Comparison of ENCODE assay signal across 1 cellular context in the genomic region with DNA sequence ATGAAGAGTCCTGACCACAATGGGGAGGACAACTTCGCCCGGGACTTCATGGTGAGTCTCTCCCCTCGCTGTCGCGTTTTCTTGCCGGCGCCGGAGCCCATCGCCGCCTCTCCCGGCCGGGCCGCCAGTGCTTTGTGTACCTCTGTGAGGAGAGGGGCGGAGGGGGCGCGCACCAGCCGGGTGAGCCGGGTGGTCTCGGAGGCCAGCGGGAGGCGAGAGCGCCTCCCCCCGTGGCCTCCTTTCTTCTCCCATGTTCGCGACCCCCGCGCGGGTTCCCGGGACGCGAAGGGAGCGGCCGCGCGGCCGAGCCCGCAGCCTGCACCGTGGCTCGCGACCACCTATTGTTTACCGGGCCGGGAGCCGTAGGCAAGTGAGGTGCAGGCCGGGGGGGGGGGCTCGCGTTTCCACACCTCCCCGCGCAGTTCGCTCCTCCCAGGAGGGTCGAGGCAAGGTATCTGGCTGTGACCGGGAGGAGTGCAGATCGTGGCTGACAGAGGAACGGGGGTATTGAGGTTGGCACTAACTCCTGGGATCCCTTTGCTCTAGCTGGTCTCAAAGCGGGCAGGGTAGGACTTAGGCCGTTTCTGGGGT.
TF ChIP-seq lines count a peak whose summit lies in the region.

No MANE protein-coding gene starts in this region.

TF ChIP-seq in K562, 482 proteins besides CTCF, POLR2A, EP300 and RAD21 (continued from another document):
- TF ChIP-seq, protein P1, sequence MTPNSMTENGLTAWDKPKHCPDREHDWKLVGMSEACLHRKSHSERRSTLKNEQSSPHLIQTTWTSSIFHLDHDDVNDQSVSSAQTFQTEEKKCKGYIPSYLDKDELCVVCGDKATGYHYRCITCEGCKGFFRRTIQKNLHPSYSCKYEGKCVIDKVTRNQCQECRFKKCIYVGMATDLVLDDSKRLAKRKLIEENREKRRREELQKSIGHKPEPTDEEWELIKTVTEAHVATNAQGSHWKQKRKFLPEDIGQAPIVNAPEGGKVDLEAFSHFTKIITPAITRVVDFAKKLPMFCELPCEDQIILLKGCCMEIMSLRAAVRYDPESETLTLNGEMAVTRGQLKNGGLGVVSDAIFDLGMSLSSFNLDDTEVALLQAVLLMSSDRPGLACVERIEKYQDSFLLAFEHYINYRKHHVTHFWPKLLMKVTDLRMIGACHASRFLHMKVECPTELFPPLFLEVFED (CRISPR knock-in tag; conservative IDR thresholded peaks at IDR 0.05), result no peak
- no peak for TF ChIP-seq ZNF165 (CRISPR knock-in tag; IDR thresholded peaks at IDR 0.05; ENCODE audit: borderline replicate concordance)
- TF ChIP-seq, protein P2, sequence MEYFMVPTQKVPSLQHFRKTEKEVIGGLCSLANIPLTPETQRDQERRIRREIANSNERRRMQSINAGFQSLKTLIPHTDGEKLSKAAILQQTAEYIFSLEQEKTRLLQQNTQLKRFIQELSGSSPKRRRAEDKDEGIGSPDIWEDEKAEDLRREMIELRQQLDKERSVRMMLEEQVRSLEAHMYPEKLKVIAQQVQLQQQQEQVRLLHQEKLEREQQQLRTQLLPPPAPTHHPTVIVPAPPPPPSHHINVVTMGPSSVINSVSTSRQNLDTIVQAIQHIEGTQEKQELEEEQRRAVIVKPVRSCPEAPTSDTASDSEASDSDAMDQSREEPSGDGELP (CRISPR knock-in tag; IDR thresholded peaks at IDR 0.05; ENCODE audit: borderline replicate concordance), result peak; percentile 37; the same call in 1 of the 2 replicates
- TF ChIP-seq, protein P3, sequence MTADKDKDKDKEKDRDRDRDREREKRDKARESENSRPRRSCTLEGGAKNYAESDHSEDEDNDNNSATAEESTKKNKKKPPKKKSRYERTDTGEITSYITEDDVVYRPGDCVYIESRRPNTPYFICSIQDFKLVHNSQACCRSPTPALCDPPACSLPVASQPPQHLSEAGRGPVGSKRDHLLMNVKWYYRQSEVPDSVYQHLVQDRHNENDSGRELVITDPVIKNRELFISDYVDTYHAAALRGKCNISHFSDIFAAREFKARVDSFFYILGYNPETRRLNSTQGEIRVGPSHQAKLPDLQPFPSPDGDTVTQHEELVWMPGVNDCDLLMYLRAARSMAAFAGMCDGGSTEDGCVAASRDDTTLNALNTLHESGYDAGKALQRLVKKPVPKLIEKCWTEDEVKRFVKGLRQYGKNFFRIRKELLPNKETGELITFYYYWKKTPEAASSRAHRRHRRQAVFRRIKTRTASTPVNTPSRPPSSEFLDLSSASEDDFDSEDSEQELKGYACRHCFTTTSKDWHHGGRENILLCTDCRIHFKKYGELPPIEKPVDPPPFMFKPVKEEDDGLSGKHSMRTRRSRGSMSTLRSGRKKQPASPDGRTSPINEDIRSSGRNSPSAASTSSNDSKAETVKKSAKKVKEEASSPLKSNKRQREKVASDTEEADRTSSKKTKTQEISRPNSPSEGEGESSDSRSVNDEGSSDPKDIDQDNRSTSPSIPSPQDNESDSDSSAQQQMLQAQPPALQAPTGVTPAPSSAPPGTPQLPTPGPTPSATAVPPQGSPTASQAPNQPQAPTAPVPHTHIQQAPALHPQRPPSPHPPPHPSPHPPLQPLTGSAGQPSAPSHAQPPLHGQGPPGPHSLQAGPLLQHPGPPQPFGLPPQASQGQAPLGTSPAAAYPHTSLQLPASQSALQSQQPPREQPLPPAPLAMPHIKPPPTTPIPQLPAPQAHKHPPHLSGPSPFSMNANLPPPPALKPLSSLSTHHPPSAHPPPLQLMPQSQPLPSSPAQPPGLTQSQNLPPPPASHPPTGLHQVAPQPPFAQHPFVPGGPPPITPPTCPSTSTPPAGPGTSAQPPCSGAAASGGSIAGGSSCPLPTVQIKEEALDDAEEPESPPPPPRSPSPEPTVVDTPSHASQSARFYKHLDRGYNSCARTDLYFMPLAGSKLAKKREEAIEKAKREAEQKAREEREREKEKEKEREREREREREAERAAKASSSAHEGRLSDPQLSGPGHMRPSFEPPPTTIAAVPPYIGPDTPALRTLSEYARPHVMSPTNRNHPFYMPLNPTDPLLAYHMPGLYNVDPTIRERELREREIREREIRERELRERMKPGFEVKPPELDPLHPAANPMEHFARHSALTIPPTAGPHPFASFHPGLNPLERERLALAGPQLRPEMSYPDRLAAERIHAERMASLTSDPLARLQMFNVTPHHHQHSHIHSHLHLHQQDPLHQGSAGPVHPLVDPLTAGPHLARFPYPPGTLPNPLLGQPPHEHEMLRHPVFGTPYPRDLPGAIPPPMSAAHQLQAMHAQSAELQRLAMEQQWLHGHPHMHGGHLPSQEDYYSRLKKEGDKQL (CRISPR knock-in tag; IDR thresholded peaks at IDR 0.05; ENCODE audit: borderline replicate concordance), result no peak
- 0 out of 2 replicates have a peak, but pooled peaks have one; percentile 38 for TF ChIP-seq GABPB1 (CRISPR knock-in tag; IDR thresholded peaks at IDR 0.05)
- TF ChIP-seq ZNF717 (CRISPR knock-in tag; IDR thresholded peaks at IDR 0.05), result no peak
- TF ChIP-seq KDM5B (IDR thresholded peaks at IDR 0.05; ENCODE audit: insufficient replicate concordance, low read depth, low read length), result peak; percentile 40
- no peak for TF ChIP-seq NFXL1 (CRISPR knock-in tag; IDR thresholded peaks at IDR 0.05)
TF ChIP-seq in K562: peak in this region for 37.
